2 cellular contexts compared by ENCODE assay signal in the genomic region with DNA sequence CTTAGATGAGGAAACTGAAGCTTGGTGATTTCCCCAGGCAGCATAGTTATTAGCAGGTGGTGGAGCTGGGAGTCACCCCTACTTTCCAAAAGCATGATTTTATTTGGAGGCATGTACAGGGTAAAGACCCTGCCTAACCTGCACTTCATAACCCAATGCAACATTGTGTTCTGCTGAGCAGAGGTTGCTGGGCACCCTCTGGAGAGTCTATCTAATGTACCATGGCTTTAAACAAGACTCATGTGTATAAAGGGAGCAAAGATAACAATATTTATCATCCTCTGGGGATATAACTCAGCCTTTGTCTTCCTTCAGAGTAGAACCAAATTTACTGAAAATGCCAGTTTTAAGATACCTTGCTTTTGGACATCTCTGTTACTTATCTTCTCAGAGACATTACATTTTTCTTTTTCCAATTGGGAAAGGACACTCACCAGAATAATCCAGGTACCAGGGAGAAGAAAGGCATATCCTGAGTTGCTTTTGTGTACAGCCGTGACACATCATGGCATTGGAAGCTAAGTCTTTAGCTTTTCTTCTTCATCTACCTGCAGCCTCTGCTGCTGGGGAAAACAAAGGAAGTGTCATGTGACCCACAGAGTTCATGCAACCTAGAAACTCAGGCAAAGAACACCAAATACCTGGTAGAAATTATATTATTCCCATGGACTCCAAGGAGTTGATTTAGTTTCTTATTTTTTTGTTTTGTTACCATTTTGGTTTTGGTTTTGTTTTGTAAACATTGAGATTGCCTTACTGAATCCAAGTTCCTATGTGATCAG.
TF ChIP-seq lines count a peak whose summit lies in the region.

No MANE protein-coding gene starts in this region.

TF ChIP-seq in GM23338, 12 proteins besides CTCF, POLR2A, EP300 and RAD21:
- TF ChIP-seq EZH2 (IDR thresholded peaks at IDR 0.05; ENCODE audit: low read depth, unreplicated experiment) = no peak
- no peak for TF ChIP-seq NANOG (IDR thresholded peaks at IDR 0.05; ENCODE audit: borderline replicate concordance)
- no peak for TF ChIP-seq STAT1 (IDR thresholded peaks at IDR 0.05; ENCODE audit: unreplicated experiment)
- TF ChIP-seq ZNF114 (CRISPR knock-in tag; IDR thresholded peaks at IDR 0.05) = no peak
- no peak for TF ChIP-seq CREB1 (CRISPR knock-in tag; IDR thresholded peaks at IDR 0.05; ENCODE audit: low read depth)
- TF ChIP-seq, protein P1, sequence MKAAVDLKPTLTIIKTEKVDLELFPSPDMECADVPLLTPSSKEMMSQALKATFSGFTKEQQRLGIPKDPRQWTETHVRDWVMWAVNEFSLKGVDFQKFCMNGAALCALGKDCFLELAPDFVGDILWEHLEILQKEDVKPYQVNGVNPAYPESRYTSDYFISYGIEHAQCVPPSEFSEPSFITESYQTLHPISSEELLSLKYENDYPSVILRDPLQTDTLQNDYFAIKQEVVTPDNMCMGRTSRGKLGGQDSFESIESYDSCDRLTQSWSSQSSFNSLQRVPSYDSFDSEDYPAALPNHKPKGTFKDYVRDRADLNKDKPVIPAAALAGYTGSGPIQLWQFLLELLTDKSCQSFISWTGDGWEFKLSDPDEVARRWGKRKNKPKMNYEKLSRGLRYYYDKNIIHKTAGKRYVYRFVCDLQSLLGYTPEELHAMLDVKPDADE (IDR thresholded peaks at IDR 0.05) = no peak

TF ChIP-seq in K562, 482 proteins besides CTCF, POLR2A, EP300 and RAD21:
- TF ChIP-seq, protein P2, sequence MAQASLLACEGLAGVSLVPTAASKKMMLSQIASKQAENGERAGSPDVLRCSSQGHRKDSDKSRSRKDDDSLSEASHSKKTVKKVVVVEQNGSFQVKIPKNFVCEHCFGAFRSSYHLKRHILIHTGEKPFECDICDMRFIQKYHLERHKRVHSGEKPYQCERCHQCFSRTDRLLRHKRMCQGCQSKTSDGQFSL (CRISPR knock-in tag; IDR thresholded peaks at IDR 0.05) = no peak
- TF ChIP-seq, protein P2 (tag; IDR thresholded peaks at IDR 0.05) = no peak
- TF ChIP-seq ZNF551 (CRISPR knock-in tag; IDR thresholded peaks at IDR 0.05) (no peak), NCOA6 (IDR thresholded peaks at IDR 0.05) (no peak), FOXM1 (IDR thresholded peaks at IDR 0.05; ENCODE audit: low read depth) (no peak), FOXM1 (CRISPR knock-in tag; IDR thresholded peaks at IDR 0.05; ENCODE audit: low read depth) (no peak), STAG1 (CRISPR knock-in tag; IDR thresholded peaks at IDR 0.05; ENCODE audit: borderline replicate concordance) (no peak), MEIS2 (IDR thresholded peaks at IDR 0.05; ENCODE audit: partially characterized antibody) (no peak)
- TF ChIP-seq, protein P3, sequence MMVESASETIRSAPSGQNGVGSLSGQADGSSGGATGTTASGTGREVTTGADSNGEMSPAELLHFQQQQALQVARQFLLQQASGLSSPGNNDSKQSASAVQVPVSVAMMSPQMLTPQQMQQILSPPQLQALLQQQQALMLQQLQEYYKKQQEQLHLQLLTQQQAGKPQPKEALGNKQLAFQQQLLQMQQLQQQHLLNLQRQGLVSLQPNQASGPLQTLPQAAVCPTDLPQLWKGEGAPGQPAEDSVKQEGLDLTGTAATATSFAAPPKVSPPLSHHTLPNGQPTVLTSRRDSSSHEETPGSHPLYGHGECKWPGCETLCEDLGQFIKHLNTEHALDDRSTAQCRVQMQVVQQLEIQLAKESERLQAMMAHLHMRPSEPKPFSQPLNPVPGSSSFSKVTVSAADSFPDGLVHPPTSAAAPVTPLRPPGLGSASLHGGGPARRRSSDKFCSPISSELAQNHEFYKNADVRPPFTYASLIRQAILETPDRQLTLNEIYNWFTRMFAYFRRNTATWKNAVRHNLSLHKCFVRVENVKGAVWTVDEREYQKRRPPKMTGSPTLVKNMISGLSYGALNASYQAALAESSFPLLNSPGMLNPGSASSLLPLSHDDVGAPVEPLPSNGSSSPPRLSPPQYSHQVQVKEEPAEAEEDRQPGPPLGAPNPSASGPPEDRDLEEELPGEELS (CRISPR knock-in tag; IDR thresholded peaks at IDR 0.05; ENCODE audit: borderline replicate concordance) = no peak
- TF ChIP-seq, protein P4, sequence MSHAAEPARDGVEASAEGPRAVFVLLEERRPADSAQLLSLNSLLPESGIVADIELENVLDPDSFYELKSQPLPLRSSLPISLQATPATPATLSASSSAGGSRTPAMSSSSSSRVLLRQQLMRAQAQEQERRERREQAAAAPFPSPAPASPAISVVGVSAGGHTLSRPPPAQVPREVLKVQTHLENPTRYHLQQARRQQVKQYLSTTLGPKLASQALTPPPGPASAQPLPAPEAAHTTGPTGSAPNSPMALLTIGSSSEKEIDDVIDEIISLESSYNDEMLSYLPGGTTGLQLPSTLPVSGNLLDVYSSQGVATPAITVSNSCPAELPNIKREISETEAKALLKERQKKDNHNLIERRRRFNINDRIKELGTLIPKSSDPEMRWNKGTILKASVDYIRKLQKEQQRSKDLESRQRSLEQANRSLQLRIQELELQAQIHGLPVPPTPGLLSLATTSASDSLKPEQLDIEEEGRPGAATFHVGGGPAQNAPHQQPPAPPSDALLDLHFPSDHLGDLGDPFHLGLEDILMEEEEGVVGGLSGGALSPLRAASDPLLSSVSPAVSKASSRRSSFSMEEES (CRISPR knock-in tag; IDR thresholded peaks at IDR 0.05) = peak; percentile 62
